9 cellular contexts compared by ENCODE assay signal in the genomic region with DNA sequence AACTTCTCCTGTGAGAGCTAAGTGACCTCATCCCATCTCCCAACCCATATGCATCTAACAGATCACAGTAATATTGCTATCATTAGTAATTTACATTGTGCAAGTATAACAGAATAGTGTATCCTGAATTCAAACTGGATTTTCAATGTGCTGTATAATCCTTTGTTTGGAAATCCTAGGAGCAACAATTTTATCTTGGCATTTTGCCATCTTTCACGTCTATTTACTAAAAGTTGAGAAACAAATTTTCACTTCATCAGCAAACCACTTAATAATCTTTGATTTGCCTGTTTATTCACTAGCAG. TPM values are rescaled to one million over a fixed set of nuclear protein-coding genes. Genes with fewer than 3 reads are reported as not detected.
DNase-seq lines count a peak whose midpoint lies in the region; ATAC-seq and TF ChIP-seq lines count a peak whose summit lies in the region.
"Had no signal": no experiment of that assay in that cellular context is flagged by ENCODE, and none has a peak within 500 bp of the region (broad histone marks: within the 10 kb centered on the region; RNA-seq: fewer than 3 reads in every experiment).

No MANE protein-coding gene starts in this region.

- no CpG with 5 or more reads among the region's 1 CpG for WGBS in H9 (ENCODE audit: extremely low coverage, insufficient read length, low lambda C conversion rate)
- WGBS in adrenal gland, 4 donors = 0 to 5% (median 1%) methylated on average over 1 of the region's 1 CpG

- TF ChIP-seq CTCF in H9 (conservative IDR thresholded peaks at IDR 0.05) (no peak), adrenal gland (IDR thresholded peaks at IDR 0.05) (no peak), mesothelial cell of epicardium (IDR thresholded peaks at IDR 0.05; ENCODE audit: unreplicated experiment) (no peak), Caco-2 (IDR thresholded peaks at IDR 0.05; ENCODE audit: insufficient read depth in 1 of 2, low read depth in 1 of 2, low read length in 1 of 2, severe bottlenecking in 1 of 2, unreplicated experiment in 1 of 2) (no peak)

- BruUV-seq in Caco-2 (replicated peaks; lab: Mats Ljungman, UMichigan) = no TSS peak

- H3K9me3 ChIP-seq in CD4-positive, CD25-positive, alpha-beta regulatory T cell (ENCODE audit: control insufficient read depth in 2 of 2, low read length in 2 of 2) = no peaks in the 10 kb centered on the region
- no peaks in the 10 kb centered on the region for H3K9me3 ChIP-seq in H9 (ENCODE audit: control insufficient read depth, low read depth, low read length)
- H3K9me3 ChIP-seq in adrenal gland (replicated peaks in 1 of 3) = no peaks in the 10 kb centered on the region
- no peaks in the 10 kb centered on the region for H3K9me3 ChIP-seq in Caco-2

- H3K9me3 Mint-ChIP-seq in CD4-positive, CD25-positive, alpha-beta regulatory T cell = peaks cover 0 to 2% (median 0%) of the 10 kb centered on the region in 7 donors
- no peaks in the 10 kb centered on the region for H3K9me3 Mint-ChIP-seq in H9
- H3K9me3 Mint-ChIP-seq in mesothelial cell of epicardium = no peaks in the 10 kb centered on the region
- H3K9me3 Mint-ChIP-seq in Caco-2 (ENCODE audit: unreplicated experiment) = no peaks in the 10 kb centered on the region

- H3K23ac ChIP-seq in H9 (ENCODE audit: insufficient read length, low read depth, low read length) = no peak overlapping the region

- no peak overlapping the region for H2AK5ac ChIP-seq in H9 (ENCODE audit: insufficient read length, low read length)

- H2AFZ ChIP-seq in H9 (ENCODE audit: low read length) = no peak overlapping the region

- H4K8ac ChIP-seq in H9 (replicated peaks; ENCODE audit: insufficient read length, low read depth, low read length) = no peak overlapping the region

- no peak overlapping the region for H2BK5ac ChIP-seq in H9 (ENCODE audit: insufficient read length, low read length)

- no peak overlapping the region for H3K56ac ChIP-seq in H9 (ENCODE audit: insufficient read length, low read depth, low read length)

- H2BK12ac ChIP-seq in H9 (ENCODE audit: insufficient read length, low read depth, low read length) = no peak overlapping the region

- peak overlapping the region; percentile 38 to 81 (median 73) for H3K27ac Mint-ChIP-seq in CD4-positive, CD25-positive, alpha-beta regulatory T cell
- H3K27ac Mint-ChIP-seq in H9 = peak overlapping the region in 2 of 3 experiments; percentile 42 to 67; a peak in 2 of 7 replicates
- peak overlapping the region; percentile 66 for H3K27ac Mint-ChIP-seq in mesothelial cell of epicardium
- H3K27ac Mint-ChIP-seq in Caco-2 (ENCODE audit: unreplicated experiment) = no peak overlapping the region

- H4K20me1 ChIP-seq in H9 (ENCODE audit: control insufficient read depth, insufficient read depth, insufficient read length) = no peaks in the 10 kb centered on the region

- POLR2A ChIA-PET in Caco-2 (lab: Charles Lee) = no interaction called here

- no peak overlapping the region for H2BK15ac ChIP-seq in H9 (ENCODE audit: low read depth, low read length)

- H3K79me2 ChIP-seq in H9 (ENCODE audit: insufficient read depth, low read length) = peaks cover 49% of the 10 kb centered on the region; the same call in 1 of the 2 replicates

- peaks cover 35 to 66% (median 45%) of the 10 kb centered on the region in 4 donors for H3K4me1 Mint-ChIP-seq in CD4-positive, CD25-positive, alpha-beta regulatory T cell
- H3K4me1 Mint-ChIP-seq in H9 (peaks cover 46 to 47% of the 10 kb centered on the region in 2 experiments), mesothelial cell of epicardium (peaks cover 43% of the 10 kb centered on the region), Caco-2 (ENCODE audit: low read depth, unreplicated experiment) (peaks cover 12% of the 10 kb centered on the region)

- ATAC-seq in CD4-positive, CD25-positive, alpha-beta regulatory T cell (ENCODE audit: low read depth in 2 of 2) = no peak

- no peak for TF ChIP-seq POLR2A in adrenal gland (IDR thresholded peaks at IDR 0.05)

- peak overlapping the region; percentile 94 to 97 (median 95) for H3K4me3 Mint-ChIP-seq in CD4-positive, CD25-positive, alpha-beta regulatory T cell
- peak overlapping the region; percentile 1 to 94; a peak in 3 of 5 replicates for H3K4me3 Mint-ChIP-seq in H9
- H3K4me3 Mint-ChIP-seq in mesothelial cell of epicardium = peak overlapping the region; percentile 92
- no peak overlapping the region for H3K4me3 Mint-ChIP-seq in Caco-2 (ENCODE audit: unreplicated experiment)

- H3K4me2 ChIP-seq in H9 (ENCODE audit: insufficient read depth, insufficient read length, low read length) = peak overlapping the region; percentile 37

- peaks cover 11% of the 10 kb centered on the region for H3K23me2 ChIP-seq in H9 (ENCODE audit: insufficient read length, low read depth, low read length, poor library complexity, severe bottlenecking)

- CTCF ChIA-PET in Caco-2 (lab: Charles Lee) = interaction anchor here (4.8 kb wide), 1 partner anchor 17 kb away, joined by 21 read pairs; no protein-coding TSS in a partner anchor

- no peak overlapping the region for H3K18ac ChIP-seq in H9 (ENCODE audit: insufficient read length, low read depth, low read length)

- H2BK120ac ChIP-seq in H9 (ENCODE audit: low read depth, low read length, poor library complexity, severe bottlenecking) = no peak overlapping the region

- H3K27ac ChIP-seq in CD4-positive, CD25-positive, alpha-beta regulatory T cell (ENCODE audit: insufficient read depth, low read length, poor library complexity, severe bottlenecking) = peak overlapping the region; percentile 87
- H3K27ac ChIP-seq in H9 (ENCODE audit: insufficient read length, low read depth, low read length) (no peak overlapping the region), adrenal gland (peak overlapping the region in 4 of 5 donors; percentile 4 to 99 (median 38))

- no peak overlapping the region for H3K4ac ChIP-seq in H9 (ENCODE audit: low read depth, low read length)

- no peaks in the 10 kb centered on the region for H3K27me3 Mint-ChIP-seq in CD4-positive, CD25-positive, alpha-beta regulatory T cell
- no peaks in the 10 kb centered on the region for H3K27me3 Mint-ChIP-seq in H9 (ENCODE audit: low read depth)
- H3K27me3 Mint-ChIP-seq in mesothelial cell of epicardium (ENCODE audit: low read depth) = no peaks in the 10 kb centered on the region
- no peaks in the 10 kb centered on the region for H3K27me3 Mint-ChIP-seq in Caco-2 (ENCODE audit: insufficient read depth, unreplicated experiment)

- intact Hi-C loops in adrenal gland (cut with DNase I) (loop anchor here in 1 of 2 donors (10.0 kb wide), 1 partner anchor 106 kb away; no protein-coding TSS in a partner anchor), Caco-2 (cut with micrococcal nuclease; ENCODE audit: unreplicated experiment) (no loop called here)

- H4K5ac ChIP-seq in H9 (ENCODE audit: insufficient read length, low read depth, low read length) = no peak overlapping the region

- H3K36me3 Mint-ChIP-seq in CD4-positive, CD25-positive, alpha-beta regulatory T cell = no peaks in the 10 kb centered on the region
- H3K36me3 Mint-ChIP-seq in H9 (ENCODE audit: insufficient read depth in 1 of 3, low read depth in 3 of 3) (0 out of 7 replicates have a peak, but pooled peaks cover 0 to 5% (median 0%) of the 10 kb centered on the region in 3 experiments), mesothelial cell of epicardium (no peaks in the 10 kb centered on the region), Caco-2 (ENCODE audit: insufficient read depth, unreplicated experiment) (peaks cover 15% of the 10 kb centered on the region)

- no peak for DNase-seq in CD4-positive, CD25-positive, alpha-beta regulatory T cell
- DNase-seq in H9 (no peak), adrenal gland (no peak), mesothelial cell of epicardium (ENCODE audit: low spot score in 2 of 2, unreplicated experiment in 2 of 2) (no peak), dedifferentiated amniotic fluid mesenchymal stem cell (ENCODE audit: extremely low spot score) (no peak), NCI-H446 treated with DMSO at 0.1 percent for 48 hours (lab: John Stamatoyannopoulos, UW) (no peak), Caco-2 (no peak)
- no peak for DNase-seq in activated CD4-positive, CD25-positive, alpha-beta regulatory T cell (lab: John Stamatoyannopoulos, UW)
- DNase-seq: kidney glomerular epithelial cell had no signal

- no peaks in the 10 kb centered on the region for H3K27me3 ChIP-seq in CD4-positive, CD25-positive, alpha-beta regulatory T cell (ENCODE audit: control insufficient read depth, insufficient read depth, low read length)
- no peaks in the 10 kb centered on the region for H3K27me3 ChIP-seq in H9 (ENCODE audit: insufficient read depth, low read length)
- H3K27me3 ChIP-seq in adrenal gland = no peaks in the 10 kb centered on the region
- H3K27me3 ChIP-seq in Caco-2 (replicated peaks; ENCODE audit: control insufficient read depth, insufficient read depth, low read length) = no peaks in the 10 kb centered on the region

- H3T11ph ChIP-seq in H9 (ENCODE audit: low read length) = no peak overlapping the region

- no peak overlapping the region for H2BK20ac ChIP-seq in H9 (ENCODE audit: low read depth, low read length, poor library complexity, severe bottlenecking)

- H4K91ac ChIP-seq in H9 (ENCODE audit: insufficient read length, low read depth, low read length) = no peak overlapping the region

- H3K79me1 ChIP-seq in H9 (ENCODE audit: insufficient read depth, low read depth, low read length, poor library complexity, severe bottlenecking) = peaks cover 2% of the 10 kb centered on the region

- no peak overlapping the region for H3K14ac ChIP-seq in H9 (ENCODE audit: insufficient read depth, low read length)

- peak overlapping the region; percentile 12 for H3K9ac ChIP-seq in H9 (ENCODE audit: extremely low read depth, insufficient read length, low read length)

- peaks cover 61% of the 10 kb centered on the region for H3K4me1 ChIP-seq in CD4-positive, CD25-positive, alpha-beta regulatory T cell (ENCODE audit: control insufficient read depth, insufficient read depth, low read length, poor library complexity, severe bottlenecking)
- peaks cover 6% of the 10 kb centered on the region for H3K4me1 ChIP-seq in H9 (ENCODE audit: insufficient read depth, low read length)
- H3K4me1 ChIP-seq in adrenal gland (replicated peaks in 1 of 2) = peaks cover 21 to 59% of the 10 kb centered on the region in 2 donors
- 0 out of 2 replicates have a peak, but pooled peaks cover 5% of the 10 kb centered on the region for H3K4me1 ChIP-seq in Caco-2

- H3K4me3 ChIP-seq in CD4-positive, CD25-positive, alpha-beta regulatory T cell (ENCODE audit: low read depth, low read length) = peak overlapping the region; percentile 99
- peak overlapping the region in 1 of 4 donors; percentile 92 for H3K4me3 ChIP-seq in adrenal gland
- no peak overlapping the region for H3K4me3 ChIP-seq in Caco-2 (ENCODE audit: low read depth, low read length)

- no peaks in the 10 kb centered on the region for H3K36me3 ChIP-seq in CD4-positive, CD25-positive, alpha-beta regulatory T cell (ENCODE audit: control insufficient read depth, insufficient read depth, low read length)
- H3K36me3 ChIP-seq in adrenal gland (replicated peaks in 1 of 2) (no peaks in the 10 kb centered on the region), Caco-2 (ENCODE audit: control insufficient read depth, insufficient read depth, low read length) (no peaks in the 10 kb centered on the region)

RNA-seq across cellular contexts. Expression of a gene that starts 3.8 kb away (rescaled TPM):
- total RNA-seq in CD4-positive, CD25-positive, alpha-beta regulatory T cell = 124 TPM
- 10 to 100 TPM; 59.6 to 81.3 (median 69.9) TPM for polyA plus RNA-seq in CD4-positive, CD25-positive, alpha-beta regulatory T cell
- total RNA-seq in H9 (2021) (50.7 and 52.3 TPM in 2 replicates), adrenal gland (10 to 100 TPM; 24.5 to 75.2 (median 60.9) TPM), mesothelial cell of epicardium (73.9 to 84.8 TPM (median 80.7 TPM) in 3 replicates), Caco-2 (2022) (58.0 and 59.4 TPM in 2 replicates)
- 10 to 100 TPM; 19.5 to 25.8 (median 20.5) TPM for polyA plus RNA-seq in adrenal gland
